In the genomic region with DNA sequence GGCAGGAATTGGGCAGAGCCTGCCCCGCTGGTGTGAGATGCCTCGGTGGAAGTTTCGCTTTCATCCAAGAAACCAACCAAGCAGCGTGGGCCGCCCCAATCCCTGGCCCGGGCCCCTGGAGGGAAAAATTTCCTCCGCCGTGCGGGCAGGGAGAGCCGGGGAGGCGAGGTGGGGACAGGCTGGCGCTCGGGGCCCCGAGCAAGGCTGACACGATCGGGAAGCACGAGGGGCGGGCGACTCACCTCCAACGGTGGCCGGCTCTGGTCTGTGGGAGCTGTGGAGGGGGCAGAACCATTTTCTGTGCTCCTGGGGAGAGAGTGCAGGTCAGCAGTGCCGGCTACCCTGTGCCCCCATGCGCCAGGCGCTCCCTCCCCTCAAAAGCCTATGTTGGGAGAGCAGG, we compare ENCODE assay signal across 1 cellular context.
TF ChIP-seq lines count a peak whose summit lies in the region.

No MANE protein-coding gene starts in this region.

TF ChIP-seq in H1, 55 proteins besides CTCF, POLR2A, EP300 and RAD21:
- no peak for TF ChIP-seq GTF2F1 (IDR thresholded peaks at IDR 0.05; ENCODE audit: borderline replicate concordance, low read depth, low read length)
- no peak for TF ChIP-seq CEBPB (IDR thresholded peaks at IDR 0.05; ENCODE audit: low read depth, low read length)
- no peak for TF ChIP-seq TAF1 (IDR thresholded peaks at IDR 0.05; ENCODE audit: low read depth, low read length)
- no peak for TF ChIP-seq KDM4A (IDR thresholded peaks at IDR 0.05; ENCODE audit: low read depth, low read length, severe bottlenecking)
- TF ChIP-seq SP2 (IDR thresholded peaks at IDR 0.05; ENCODE audit: low read length): no peak
- TF ChIP-seq, protein P1, sequence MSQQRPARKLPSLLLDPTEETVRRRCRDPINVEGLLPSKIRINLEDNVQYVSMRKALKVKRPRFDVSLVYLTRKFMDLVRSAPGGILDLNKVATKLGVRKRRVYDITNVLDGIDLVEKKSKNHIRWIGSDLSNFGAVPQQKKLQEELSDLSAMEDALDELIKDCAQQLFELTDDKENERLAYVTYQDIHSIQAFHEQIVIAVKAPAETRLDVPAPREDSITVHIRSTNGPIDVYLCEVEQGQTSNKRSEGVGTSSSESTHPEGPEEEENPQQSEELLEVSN (IDR thresholded peaks at IDR 0.05): no peak
- TF ChIP-seq HDAC6 (IDR thresholded peaks at IDR 0.05; ENCODE audit: low read depth, low read length): no peak
- no peak for TF ChIP-seq RFX5 (IDR thresholded peaks at IDR 0.05; ENCODE audit: borderline replicate concordance, low read depth, low read length)
- TF ChIP-seq SIRT6 (IDR thresholded peaks at IDR 0.05; ENCODE audit: low read length): no peak
